Comparison of ENCODE assay signal across 26 cellular contexts in genomic region chr4:66501986-66502385, GRCh38.
"Had no signal": no experiment of that assay in that cellular context is flagged by ENCODE, and none has a peak within 500 bp of the region (broad histone marks: within the 10 kb centered on the region; RNA-seq: fewer than 3 reads in every experiment).

No MANE protein-coding gene starts in this region.

- H3K27me3 ChIP-seq: foreskin keratinocyte, gastroesophageal sphincter, heart left ventricle, left lung, neural progenitor cell, thyroid gland, vagina had no signal

- ATAC-seq: esophagus mucosa; foreskin keratinocyte; gastroesophageal sphincter; heart left ventricle; left cardiac atrium; left lung; naive thymus-derived CD4-positive, alpha-beta T cell; sciatic nerve; stimulated activated naive CD8-positive, alpha-beta T cell treated with anti-CD3 and anti-CD28 coated beads, Interleukin-15, amount 100 ng/mL, for 72 hours had no signal

- H3K27ac ChIP-seq: epithelial cell of prostate, foreskin keratinocyte, gastroesophageal sphincter, heart left ventricle, left lung, neural progenitor cell, parathyroid adenoma, thyroid gland, vagina had no signal

- FAIRE-seq: islet of Langerhans had no signal

- H3K4me3 ChIP-seq: gastroesophageal sphincter, heart left ventricle, left lung, neural progenitor cell, smooth muscle cell, thyroid gland, vagina had no signal

- H3K4me1 ChIP-seq: foreskin keratinocyte, gastroesophageal sphincter, heart left ventricle, left lung, neural progenitor cell, parathyroid adenoma, thyroid gland, vagina had no signal

- H3K36me3 ChIP-seq: gastroesophageal sphincter, heart left ventricle, left lung, neural progenitor cell, thyroid gland, vagina had no signal

- DNase-seq: effector CD8-positive, alpha-beta T cell; endodermal cell; foreskin keratinocyte; heart left ventricle; hippocampal formation; left cardiac atrium; left lung; mesenchymal stem cell; naive thymus-derived CD4-positive, alpha-beta T cell; stimulated activated CD4-positive, alpha-beta T cell treated with anti-CD3 and anti-CD28 coated beads, Interleukin-12 subunit alpha, Interleukin-12 subunit beta, amount 100 ng/mL, for 4 hours; stimulated activated CD4-positive, alpha-beta T cell treated with anti-CD3 and anti-CD28 coated beads, Interleukin-1b, Interleukin-23, amount 100 ng/mL, for 48 hours; stimulated activated CD4-positive, alpha-beta T cell treated with anti-CD3 and anti-CD28 coated beads, Interleukin-4, amount 100 ng/mL, for 1 hour; stimulated activated CD8-positive, alpha-beta memory T cell treated with anti-CD3 and anti-CD28 coated beads, Interleukin-4, amount 100 ng/mL, for 48 hours; stimulated activated naive CD4-positive, alpha-beta T cell; stimulated activated naive CD8-positive, alpha-beta T cell treated with anti-CD3 and anti-CD28 coated beads, Interleukin-15, amount 100 ng/mL, for 72 hours; thyroid gland; trophoblast cell had no signal

- H3K9me3 ChIP-seq: gastroesophageal sphincter, left lung, thyroid gland, vagina had no signal
